In the genomic region with DNA sequence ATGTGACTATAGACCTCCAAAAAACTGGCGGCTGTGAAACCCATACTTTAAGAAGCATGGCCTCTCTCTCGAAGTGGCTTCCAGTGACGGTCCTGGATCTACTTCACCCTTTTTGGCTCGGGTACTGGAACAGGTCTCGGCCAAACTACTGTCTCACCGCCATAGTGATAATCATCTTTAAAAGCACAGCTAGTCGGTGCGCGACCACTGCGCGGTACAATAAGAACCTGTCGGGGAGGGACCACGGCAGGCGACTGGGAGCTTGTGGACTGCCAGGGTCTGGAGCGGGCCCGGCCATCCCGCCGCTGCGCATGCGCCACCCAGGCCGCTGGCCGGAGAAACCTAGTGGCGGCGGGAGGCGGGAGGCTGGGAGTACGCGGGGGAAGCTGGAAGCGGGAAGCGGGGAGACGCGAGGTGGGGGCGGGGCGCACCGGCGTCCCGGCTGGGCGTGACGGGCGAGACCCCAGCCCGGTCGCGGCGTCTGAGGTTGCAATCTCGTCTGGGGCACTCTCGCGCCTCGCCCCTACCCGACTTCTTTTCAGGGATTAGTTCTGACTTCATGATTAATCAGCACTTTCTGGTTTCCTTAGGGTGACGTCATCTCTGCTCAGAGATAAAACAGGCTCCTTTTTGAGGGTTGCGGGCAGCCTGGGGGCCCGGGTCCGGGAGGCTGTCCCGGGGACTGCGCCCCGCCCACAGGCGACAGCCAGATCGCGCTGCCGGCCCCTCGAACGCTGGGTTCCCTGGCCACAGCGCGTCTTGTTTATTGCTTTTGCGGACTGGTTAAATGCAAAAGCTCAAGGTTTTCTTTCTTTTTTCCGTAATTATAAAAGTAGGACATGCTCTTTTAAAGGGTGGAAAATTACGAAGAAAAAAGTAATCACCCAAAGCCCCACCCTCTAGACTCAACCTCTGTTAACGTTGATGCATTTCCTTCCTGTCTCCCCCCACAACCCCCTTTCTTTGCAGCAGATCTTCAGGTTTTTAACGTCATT, we compare ENCODE assay signal across 8 cellular contexts.
DNase-seq lines count a peak whose midpoint lies in the region; ATAC-seq and TF ChIP-seq lines count a peak whose summit lies in the region.

No MANE protein-coding gene starts in this region.

- H3K4me3 ChIP-seq in HFF-Myc (replicated peaks; ENCODE audit: low read depth, low read length) (peak overlapping the region; percentile 44), left ventricle myocardium inferior (peak overlapping the region; percentile 86), upper lobe of right lung (peak overlapping the region; percentile 64)

- no peaks in the 10 kb centered on the region for H3K27me3 Mint-ChIP-seq in T-cell

- no peaks in the 10 kb centered on the region for H3K9me3 Mint-ChIP-seq in T-cell

- no peaks in the 10 kb centered on the region for H3K36me3 Mint-ChIP-seq in T-cell

- H3K4me1 Mint-ChIP-seq in T-cell, result peaks cover 25 to 39% (median 32%) of the 10 kb centered on the region in 3 donors

- DNase-seq in GM10248 (ENCODE audit: extremely low spot score) (peak; percentile 86), HFF-Myc (ENCODE audit: extremely low read depth, low read depth) (peak; percentile 74), NAMALWA (ENCODE audit: low spot score) (peak; percentile 76), T-cell (peak; percentile 53 to 89 (median 76)), amniotic epithelial cell (ENCODE audit: low read depth) (peak; percentile 97), left ventricle myocardium inferior (peak; percentile 90), posterior vena cava (ENCODE audit: low spot score) (peak; percentile 96), upper lobe of right lung (peak; percentile 96)

- H3K4me1 ChIP-seq in left ventricle myocardium inferior (peaks cover 52% of the 10 kb centered on the region), upper lobe of right lung (peaks cover 23% of the 10 kb centered on the region)

- ATAC-seq in T-cell (replicated peaks in 1 of 4) (peak; percentile 81 to 84 (median 82)), upper lobe of right lung (peak; percentile 97)

- H3K4me3 Mint-ChIP-seq in T-cell, result peak overlapping the region; percentile 67 to 84 (median 79)

- POLR2A ChIA-PET in GM10248 (lab: Yijun Ruan, JAX), result no interaction called here
- POLR2A ChIA-PET in T-cell (lab: Charles Lee), result interaction anchor here (0.6 to 1.7 kb wide), 3 partner anchors 68 to 446 kb away, joined by 4 to 8 read pairs (median 6); a partner anchor contains a TSS

- intact Hi-C loops in left ventricle myocardium inferior (cut with micrococcal nuclease) (loop anchor here (10.0 kb wide), 1 partner anchor 221 kb away; no protein-coding TSS in a partner anchor), posterior vena cava (cut with DNase I) (no loop called here), upper lobe of right lung (cut with DNase I) (no loop called here)

- H3K9me3 ChIP-seq in left ventricle myocardium inferior (replicated peaks), result no peaks in the 10 kb centered on the region
- H3K9me3 ChIP-seq in upper lobe of right lung, result no peaks in the 10 kb centered on the region

- TF ChIP-seq CTCF in GM10248 (IDR thresholded peaks at IDR 0.05; ENCODE audit: control extremely low read depth, extremely low read depth, low read depth, missing control alignments), result no peak
- TF ChIP-seq CTCF in HFF-Myc (IDR thresholded peaks at IDR 0.05; ENCODE audit: low read depth, low read length, missing control alignments), result no peak
- TF ChIP-seq CTCF in left ventricle myocardium inferior (IDR thresholded peaks at IDR 0.05; ENCODE audit: borderline replicate concordance), result peak; percentile 40
- no peak for TF ChIP-seq CTCF in upper lobe of right lung (IDR thresholded peaks at IDR 0.05)

- no peaks in the 10 kb centered on the region for H3K36me3 ChIP-seq in left ventricle myocardium inferior
- H3K36me3 ChIP-seq in upper lobe of right lung, result no peaks in the 10 kb centered on the region

- no peaks in the 10 kb centered on the region for H3K27me3 ChIP-seq in left ventricle myocardium inferior (ENCODE audit: low read depth)
- H3K27me3 ChIP-seq in upper lobe of right lung, result no peaks in the 10 kb centered on the region

- peak overlapping the region; percentile 98 for H3K27ac ChIP-seq in left ventricle myocardium inferior (replicated peaks)
- peak overlapping the region; percentile 95 for H3K27ac ChIP-seq in upper lobe of right lung

- peak overlapping the region; percentile 92 to 96 for H3K27ac Mint-ChIP-seq in T-cell

- CTCF ChIA-PET in GM10248 (lab: Yijun Ruan, JAX) (interaction anchor here (0.7 to 8.1 kb wide), 6 partner anchors 12 to 224 kb away, joined by 3 to 51 read pairs (median 4); no protein-coding TSS in a partner anchor), T-cell (lab: Charles Lee) (interaction anchor here in 1 of 2 donors (0.5 to 1.8 kb wide), 3 partner anchors 446 to 1272 kb away, joined by 3 to 7 read pairs (median 3); a partner anchor contains a TSS)

Comparison
In these comparisons a context has a peak if more than half of its experiments do, and no peak if none do; other contexts are left out.
1. Peak in every context shown above with its lines: DNase-seq, ATAC-seq, H3K4me3 ChIP-seq and H3K27ac ChIP-seq.